8 cellular contexts compared by ENCODE assay signal in genomic region chr7:73578342-73579124, GRCh38. TPM values are rescaled to one million over a fixed set of nuclear protein-coding genes. Genes with fewer than 3 reads are reported as not detected.
A peak's percentile ranks its signal among the peaks of the same experiment; 100 is the strongest.
DNase-seq lines count a peak whose midpoint lies in the region; ATAC-seq and TF ChIP-seq lines count a peak whose summit lies in the region.

Gene TBL2 (minus strand): TSS chr7:73578579. CDS start chr7:73578549, 30 bp downstream.

- peaks cover 11% of the 10 kb centered on the region for H3K4me1 ChIP-seq in cardiac muscle cell (ENCODE audit: low read depth)
- peaks cover 7 to 11% of the 10 kb centered on the region in 2 experiments for H3K4me1 ChIP-seq in trophoblast cell (ENCODE audit: control insufficient read depth in 1 of 2, insufficient read depth in 2 of 2, low read length in 2 of 2)
- H3K4me1 ChIP-seq in transverse colon = peaks cover 11 to 27% (median 19%) of the 10 kb centered on the region in 4 donors

- peak within 1 kb of the TSS; percentile 84 for H3K4me2 ChIP-seq in trophoblast cell (ENCODE audit: low read length)

- peak within 1 kb of the TSS; percentile 87 for H3K4me3 Mint-ChIP-seq in activated naive CD8-positive, alpha-beta T cell treated with anti-CD3 and anti-CD28 coated beads, Interleukin-2, amount 50 U/mL, for 24 hours

- in situ Hi-C loops in transverse colon (cut with MboI; ENCODE audit: low pct_ligation_motif_present in 1 of 4, low pct_unique_long_range_greater_than_20kb in 1 of 4, low sequenced_read_pairs in 3 of 4) = no loop called here

- DNase-seq in NCI-H1417 treated with DMSO at 0.1 percent for 48 hours (lab: John Stamatoyannopoulos, UW) (peak; percentile 86), SW480 (ENCODE audit: low spot score) (peak; percentile 99), cardiac muscle cell (ENCODE audit: low read depth in 1 of 2, low spot score in 1 of 2) (peak; percentile 99 to 100), trophoblast cell (peak; percentile 100), transverse colon (peak; percentile 100)
- DNase-seq in activated naive CD8-positive, alpha-beta T cell treated with anti-CD3 and anti-CD28 coated beads, Interleukin-2, amount 50 U/mL, for 24 hours = peak; percentile 98

- peak within 1 kb of the TSS; percentile 97 for H3K4ac ChIP-seq in trophoblast cell (ENCODE audit: low read depth, low read length)

- peak; percentile 92 for ATAC-seq in HG02763 (IDR thresholded peaks at IDR 0.05; ENCODE audit: unreplicated experiment)
- peak; percentile 90 for ATAC-seq in activated naive CD8-positive, alpha-beta T cell treated with anti-CD3 and anti-CD28 coated beads, Interleukin-2, amount 50 U/mL, for 24 hours

- no peaks in the 10 kb centered on the region for H3K27me3 ChIP-seq in cardiac muscle cell
- no peaks in the 10 kb centered on the region for H3K27me3 ChIP-seq in trophoblast cell (ENCODE audit: insufficient read depth, low read length)
- H3K27me3 ChIP-seq in transverse colon = no peaks in the 10 kb centered on the region

- H2BK12ac ChIP-seq in trophoblast cell (ENCODE audit: low read length) = no peak within 1 kb of the TSS

- peak within 1 kb of the TSS; percentile 76 for H2AFZ ChIP-seq in trophoblast cell (ENCODE audit: insufficient read depth, low read length, poor library complexity)

- intact Hi-C loops in transverse colon (cut with DNase I; ENCODE audit: low total_unique reads) = no loop called here

- H3K18ac ChIP-seq in trophoblast cell (ENCODE audit: low read length) = peak within 1 kb of the TSS; percentile 82

- peak within 1 kb of the TSS; percentile 95 for H3K27ac Mint-ChIP-seq in activated naive CD8-positive, alpha-beta T cell treated with anti-CD3 and anti-CD28 coated beads, Interleukin-2, amount 50 U/mL, for 24 hours

- H3K79me2 ChIP-seq in trophoblast cell (ENCODE audit: control insufficient read depth, insufficient read depth, low read length, poor library complexity) = peaks cover 11% of the 10 kb centered on the region

- peak within 1 kb of the TSS; percentile 85 for H2AK5ac ChIP-seq in trophoblast cell (ENCODE audit: low read length)

- H3K79me1 ChIP-seq in trophoblast cell (ENCODE audit: low read length) = peaks cover 5% of the 10 kb centered on the region

- H3K9ac ChIP-seq in trophoblast cell (ENCODE audit: low read length) = peak within 1 kb of the TSS; percentile 92

- peak; percentile 87 for TF ChIP-seq POLR2A in transverse colon (IDR thresholded peaks at IDR 0.05)

- H2BK120ac ChIP-seq in trophoblast cell (ENCODE audit: insufficient read depth, low read length, poor library complexity) = peak within 1 kb of the TSS; percentile 37

- H3K36me3 ChIP-seq in cardiac muscle cell (peaks cover 10% of the 10 kb centered on the region), trophoblast cell (ENCODE audit: control insufficient read depth in 1 of 2, insufficient read depth in 2 of 2, low read length in 2 of 2) (peaks cover 13 to 16% of the 10 kb centered on the region in 2 experiments), transverse colon (peaks cover 0 to 10% (median 4%) of the 10 kb centered on the region in 4 donors)

- H3K14ac ChIP-seq in trophoblast cell (ENCODE audit: low read length) = peak within 1 kb of the TSS; percentile 72

- no CpG with 5 or more reads among the region's 75 CpGs for WGBS in trophoblast cell (ENCODE audit: extremely low coverage, insufficient coverage, insufficient read length)
- 0% methylated on average over 2 to 50 of the region's 75 CpGs for WGBS in transverse colon (ENCODE audit: low coverage in 1 of 2), 2 donors

- H3K4me3 ChIP-seq in cardiac muscle cell = peak within 1 kb of the TSS; percentile 88
- peak within 1 kb of the TSS; percentile 95 for H3K4me3 ChIP-seq in trophoblast cell (ENCODE audit: low read depth, low read length)
- H3K4me3 ChIP-seq in transverse colon = peak within 1 kb of the TSS; percentile 83 to 95 (median 92)

- TF ChIP-seq CTCF in GM12874 (IDR thresholded peaks at IDR 0.05; ENCODE audit: insufficient read depth, low read depth, low read length) (peak; percentile 25; the same call in 1 of the 2 replicates), cardiac muscle cell (IDR thresholded peaks at IDR 0.05; ENCODE audit: low read depth, low read length) (peak; percentile 13), transverse colon (IDR thresholded peaks at IDR 0.05) (peak in 2 of 5 experiments; percentile 2 to 13)

- peak within 1 kb of the TSS; percentile 82 for H4K8ac ChIP-seq in trophoblast cell (ENCODE audit: low read depth, low read length)

- no peaks in the 10 kb centered on the region for H3K9me3 Mint-ChIP-seq in activated naive CD8-positive, alpha-beta T cell treated with anti-CD3 and anti-CD28 coated beads, Interleukin-2, amount 50 U/mL, for 24 hours

- peaks cover 15% of the 10 kb centered on the region for H3K36me3 Mint-ChIP-seq in activated naive CD8-positive, alpha-beta T cell treated with anti-CD3 and anti-CD28 coated beads, Interleukin-2, amount 50 U/mL, for 24 hours (ENCODE audit: low read depth)

- H3K9me3 ChIP-seq in cardiac muscle cell (ENCODE audit: low read depth) (no peaks in the 10 kb centered on the region), trophoblast cell (ENCODE audit: insufficient read depth, low read depth, low read length) (no peaks in the 10 kb centered on the region), transverse colon (no peaks in the 10 kb centered on the region)

- peaks cover 36% of the 10 kb centered on the region for H3K4me1 Mint-ChIP-seq in activated naive CD8-positive, alpha-beta T cell treated with anti-CD3 and anti-CD28 coated beads, Interleukin-2, amount 50 U/mL, for 24 hours

- peak within 1 kb of the TSS; percentile 89 for H4K91ac ChIP-seq in trophoblast cell (ENCODE audit: low read depth, low read length)

- H3K27me3 Mint-ChIP-seq in activated naive CD8-positive, alpha-beta T cell treated with anti-CD3 and anti-CD28 coated beads, Interleukin-2, amount 50 U/mL, for 24 hours = no peaks in the 10 kb centered on the region

- H3K27ac ChIP-seq in cardiac muscle cell (peak within 1 kb of the TSS; percentile 91), trophoblast cell (ENCODE audit: low read depth, low read length) (peak within 1 kb of the TSS; percentile 51), transverse colon (peak within 1 kb of the TSS; percentile 94 to 98 (median 97))

- H3K23ac ChIP-seq in trophoblast cell (ENCODE audit: low read length) = no peak within 1 kb of the TSS

- TF ChIP-seq EP300 in transverse colon (IDR thresholded peaks at IDR 0.05; ENCODE audit: low read depth) = no peak

- H2BK5ac ChIP-seq in trophoblast cell (ENCODE audit: low read depth, low read length, poor library complexity) = peak within 1 kb of the TSS; percentile 66

- H4K12ac ChIP-seq in trophoblast cell (ENCODE audit: low read depth, low read length) = peak within 1 kb of the TSS; percentile 92

RNA-seq across cellular contexts. Expression of gene TBL2, which starts in this region (rescaled TPM):
- total RNA-seq in cardiac muscle cell (79.0 and 80.3 TPM in 2 replicates), transverse colon (10 to 100 TPM; 31.9 to 56.3 (median 46.2) TPM)
- polyA plus RNA-seq in cardiac muscle cell = 65.3 and 70.8 TPM in 2 replicates
- polyA plus RNA-seq in trophoblast cell (2013) = 27.4 and 30.1 TPM in 2 replicates

Comparison
In these comparisons a context has a peak if more than half of its experiments do, and no peak if none do; other contexts are left out.
1. Peak in every context shown above with its lines: DNase-seq, ATAC-seq, H3K4me3 ChIP-seq and H3K27ac ChIP-seq.